22 cellular contexts compared by ENCODE assay signal in the genomic region with DNA sequence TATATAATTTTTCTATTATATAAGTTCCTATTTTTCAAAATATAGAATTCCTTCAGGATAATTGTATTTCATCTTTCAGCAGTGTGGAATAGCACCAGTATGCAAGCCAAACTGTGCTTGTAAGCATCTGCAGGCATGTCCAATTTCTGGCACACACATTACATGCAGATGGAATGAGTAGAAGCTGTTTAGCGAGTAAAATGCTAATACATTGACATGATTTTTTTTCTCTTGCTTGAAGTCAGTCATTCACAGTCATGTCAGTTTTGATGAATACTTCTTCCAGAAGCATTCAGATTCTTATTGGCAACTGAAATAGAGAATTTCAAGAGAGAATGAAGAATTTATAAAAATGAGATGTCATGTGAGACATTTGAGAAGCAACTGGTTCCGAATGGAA.
DNase-seq lines count a peak whose midpoint lies in the region; ATAC-seq and TF ChIP-seq lines count a peak whose summit lies in the region.
"Had no signal": no experiment of that assay in that cellular context is flagged by ENCODE, and none has a peak within 500 bp of the region (broad histone marks: within the 10 kb centered on the region; RNA-seq: fewer than 3 reads in every experiment).

No MANE protein-coding gene starts in this region.

- H3K27me3 ChIP-seq in ACC112 (ENCODE audit: insufficient read depth, low read length), result no peaks in the 10 kb centered on the region

- peaks cover 13% of the 10 kb centered on the region for H3K4me1 ChIP-seq in ACC112 (ENCODE audit: control insufficient read depth, insufficient read depth, low read length, unreplicated experiment)

- H3K4me1 Mint-ChIP-seq in glutamatergic neuron (ENCODE audit: low read depth, unreplicated experiment), result peaks cover 78% of the 10 kb centered on the region

- no peaks in the 10 kb centered on the region; the same call in 1 of the 2 replicates for H3K36me3 ChIP-seq in ACC112 (ENCODE audit: insufficient read depth, low read length)

- peak overlapping the region; percentile 60 for H3K27ac Mint-ChIP-seq in glutamatergic neuron (ENCODE audit: unreplicated experiment)
- H3K27ac Mint-ChIP-seq: CD4-positive, CD25-positive, alpha-beta regulatory T cell; HFFc6 had no signal

- H2AFZ ChIP-seq in ACC112 (ENCODE audit: low read length, unreplicated experiment), result no peak overlapping the region

- peaks cover 11% of the 10 kb centered on the region for H3K79me2 ChIP-seq in ACC112 (ENCODE audit: control insufficient read depth, insufficient read depth, low read length, unreplicated experiment)

- DNase-seq in NCI-H1694 (lab: John Stamatoyannopoulos, UW) (peak; percentile 14), cerebellar cortex (ENCODE audit: low spot score) (peak; percentile 80), glutamatergic neuron (no peak), OCI-M2 (lab: John Stamatoyannopoulos, UW; ENCODE audit: unreplicated experiment) (no peak), NCI-H1092 treated with DMSO at 0.1 percent for 48 hours (lab: John Stamatoyannopoulos, UW) (no peak)
- DNase-seq in stimulated activated naive CD4-positive, alpha-beta T cell (lab: John Stamatoyannopoulos, UW), result no peak
- DNase-seq: CD4-positive, CD25-positive, alpha-beta regulatory T cell; DMS79 treated with DMSO at 0.1 percent for 48 hours; H7; NCI-H1105 treated with DMSO at 0.1 percent for 48 hours; NCI-H2081 treated with DMSO at 0.1 percent for 48 hours; NCI-H2171 treated with DMSO at 0.1 percent for 48 hours; NCI-H748 treated with DMSO at 0.1 percent for 48 hours; SIG-M5 had no signal

- no peak overlapping the region for H3K4me3 ChIP-seq in ACC112 (ENCODE audit: low read depth, low read length)
- H3K4me3 ChIP-seq: A549, GM12878 had no signal

- H3K36me3 Mint-ChIP-seq in glutamatergic neuron (ENCODE audit: unreplicated experiment), result peaks cover under 1% of the 10 kb centered on the region

- H3K4me3 Mint-ChIP-seq in glutamatergic neuron (ENCODE audit: unreplicated experiment), result no peak overlapping the region
- H3K4me3 Mint-ChIP-seq: CD4-positive, CD25-positive, alpha-beta regulatory T cell; HFFc6 had no signal

- TF ChIP-seq CTCF in glutamatergic neuron (IDR thresholded peaks at IDR 0.05; ENCODE audit: partially characterized antibody, unreplicated experiment), result no peak

- peaks cover 4% of the 10 kb centered on the region for H3K9me3 Mint-ChIP-seq in glutamatergic neuron (ENCODE audit: unreplicated experiment)
- H3K9me3 Mint-ChIP-seq: CD4-positive, CD25-positive, alpha-beta regulatory T cell; HFFc6 had no signal

- H3K27ac ChIP-seq in ACC112 (ENCODE audit: low read depth, low read length), result 0 out of 2 replicates have a peak overlapping the region, but pooled peaks have one; percentile 4
- H3K27ac ChIP-seq: A549, KMS-11, RWPE1 had no signal

- no peak for ATAC-seq in HG03039 (IDR thresholded peaks at IDR 0.05; ENCODE audit: unreplicated experiment)
- ATAC-seq: A549, GM12878, SK-N-SH treated with all-trans-retinoic acid at 6 μM for 48 hours had no signal

- H3K27me3 Mint-ChIP-seq in glutamatergic neuron (ENCODE audit: unreplicated experiment), result peaks cover 4% of the 10 kb centered on the region
- H3K27me3 Mint-ChIP-seq: CD4-positive, CD25-positive, alpha-beta regulatory T cell had no signal

Comparison
In these comparisons a context has a peak if more than half of its experiments do, and no peak if none do; other contexts are left out.
1. DNase-seq: peak in NCI-H1694 (single experiment) and cerebellar cortex (single experiment); none in glutamatergic neuron (single experiment), stimulated activated naive CD4-positive, alpha-beta T cell (0 of 6), OCI-M2 (single experiment) and NCI-H1092 treated with DMSO at 0.1 percent for 48 hours (single experiment).